Comparison of ENCODE assay signal across 28 cellular contexts in the genomic region with DNA sequence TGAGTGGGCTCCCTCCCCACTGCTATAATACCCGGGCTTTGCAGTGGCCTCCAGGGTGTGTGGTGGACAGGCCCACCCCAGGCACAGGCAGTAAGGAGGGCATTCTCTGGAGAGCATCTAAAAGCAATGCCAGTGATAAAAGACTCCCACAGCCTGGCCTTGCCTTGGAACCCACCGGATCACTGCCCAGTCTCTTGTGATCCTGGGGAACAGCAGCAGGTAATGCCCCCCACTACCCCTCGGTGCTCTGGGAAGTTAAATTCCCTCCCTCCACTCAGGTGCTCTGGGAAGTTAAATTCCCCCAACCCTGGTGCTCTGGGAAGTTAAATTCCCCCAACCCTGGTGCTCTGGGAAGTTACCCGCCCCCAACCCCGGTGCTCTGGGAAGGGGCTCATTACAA.
A peak's percentile ranks its signal among the peaks of the same experiment; 100 is the strongest.
DNase-seq lines count a peak whose midpoint lies in the region; ATAC-seq and TF ChIP-seq lines count a peak whose summit lies in the region.
"Had no signal": no experiment of that assay in that cellular context is flagged by ENCODE, and none has a peak within 500 bp of the region (broad histone marks: within the 10 kb centered on the region; RNA-seq: fewer than 3 reads in every experiment).

No MANE protein-coding gene starts in this region.

- intact Hi-C loops in posterior vena cava (cut with DNase I) = no loop called here
- intact Hi-C loops in naive thymus-derived CD4-positive, alpha-beta T cell (cut with micrococcal nuclease) = no loop called here

- POLR2A ChIA-PET in naive thymus-derived CD4-positive, alpha-beta T cell (lab: Charles Lee) = no interaction called here

- no peaks in the 10 kb centered on the region for H3K27me3 Mint-ChIP-seq in chondrocyte (ENCODE audit: low read depth)
- peaks cover 27% of the 10 kb centered on the region for H3K27me3 Mint-ChIP-seq in type B pancreatic cell
- peaks cover 0 to 14% (median 7%) of the 10 kb centered on the region in 5 donors for H3K27me3 Mint-ChIP-seq in naive thymus-derived CD4-positive, alpha-beta T cell
- H3K27me3 Mint-ChIP-seq: IgD-negative memory B cell had no signal

- H3K4me1 ChIP-seq in BLaER1 = peaks cover 36% of the 10 kb centered on the region
- H3K4me1 ChIP-seq in naive thymus-derived CD4-positive, alpha-beta T cell (ENCODE audit: control insufficient read depth in 2 of 2, insufficient read depth in 2 of 2, low read length in 2 of 2) = no peaks in the 10 kb centered on the region
- H3K4me1 ChIP-seq: Caco-2, SJSA1 had no signal

- no peaks in the 10 kb centered on the region for H3K9me3 ChIP-seq in BLaER1
- no peaks in the 10 kb centered on the region for H3K9me3 ChIP-seq in naive thymus-derived CD4-positive, alpha-beta T cell (ENCODE audit: control insufficient read depth in 2 of 3, low read length in 3 of 3)
- H3K9me3 ChIP-seq: Caco-2 had no signal

- H3K27ac Mint-ChIP-seq in chondrocyte (ENCODE audit: unreplicated experiment) (no peak overlapping the region), type B pancreatic cell (no peak overlapping the region)
- H3K27ac Mint-ChIP-seq in naive thymus-derived CD4-positive, alpha-beta T cell = no peak overlapping the region
- H3K27ac Mint-ChIP-seq: CD8-positive, alpha-beta T cell; IgD-negative memory B cell had no signal

- peak overlapping the region; percentile 74 for H3K4me2 ChIP-seq in BLaER1
- H3K4me2 ChIP-seq: KMS-11, PC-9 had no signal

- no peaks in the 10 kb centered on the region for H3K36me3 Mint-ChIP-seq in chondrocyte (ENCODE audit: low read depth)
- no peaks in the 10 kb centered on the region for H3K36me3 Mint-ChIP-seq in type B pancreatic cell
- no peaks in the 10 kb centered on the region for H3K36me3 Mint-ChIP-seq in naive thymus-derived CD4-positive, alpha-beta T cell
- H3K36me3 Mint-ChIP-seq: CD8-positive, alpha-beta T cell had no signal

- H4K20me1 ChIP-seq in BLaER1 = no peaks in the 10 kb centered on the region

- DNase-seq in chondrocyte (ENCODE audit: low spot score) (peak; percentile 40), posterior vena cava (ENCODE audit: low spot score) (peak; percentile 25), type B pancreatic cell (ENCODE audit: extremely low spot score, unreplicated experiment) (peak; percentile 42), G401 (ENCODE audit: low spot score) (no peak)
- DNase-seq in naive thymus-derived CD4-positive, alpha-beta T cell = no peak
- DNase-seq: AML-193; CD8-positive, alpha-beta T cell; GDM1; GOT3; HCEC 1CT; MM.1S; NCI-H2029 treated with DMSO at 0.1 percent for 48 hours; NCI-H446 treated with DMSO at 0.1 percent for 48 hours; NCI-H526; NCI-H82; NK-92 treated with Interleukin-12 subunit alpha and Interleukin-12 subunit beta, amount 100 ng/mL, for 24 hours; PC-9; Right ventricle myocardium superior; RPMI8226 had no signal

- no peak overlapping the region for H3K9ac ChIP-seq in BLaER1
- H3K9ac ChIP-seq: KMS-11 had no signal

- H3K27me3 ChIP-seq in BLaER1 = no peaks in the 10 kb centered on the region
- no peaks in the 10 kb centered on the region for H3K27me3 ChIP-seq in naive thymus-derived CD4-positive, alpha-beta T cell (ENCODE audit: control insufficient read depth in 2 of 2, insufficient read depth in 2 of 2, low read length in 2 of 2)
- H3K27me3 ChIP-seq: SJSA1 had no signal

- H3K4me1 Mint-ChIP-seq in chondrocyte (ENCODE audit: low read depth) (no peaks in the 10 kb centered on the region), type B pancreatic cell (ENCODE audit: unreplicated experiment) (no peaks in the 10 kb centered on the region)
- peaks cover 0 to 1% (median 0%) of the 10 kb centered on the region in 7 donors for H3K4me1 Mint-ChIP-seq in naive thymus-derived CD4-positive, alpha-beta T cell
- H3K4me1 Mint-ChIP-seq: IgD-negative memory B cell had no signal

- ATAC-seq in HG03025 (IDR thresholded peaks at IDR 0.05; ENCODE audit: low FRiP score, unreplicated experiment) = no peak
- ATAC-seq in naive thymus-derived CD4-positive, alpha-beta T cell = no peak
- ATAC-seq: CD8-positive, alpha-beta T cell; GM12878 had no signal

- H3K4me3 Mint-ChIP-seq in chondrocyte (ENCODE audit: unreplicated experiment) (no peak overlapping the region), type B pancreatic cell (no peak overlapping the region)
- H3K4me3 Mint-ChIP-seq in naive thymus-derived CD4-positive, alpha-beta T cell = no peak overlapping the region
- H3K4me3 Mint-ChIP-seq: CD8-positive, alpha-beta T cell; IgD-negative memory B cell had no signal

- CTCF ChIA-PET in naive thymus-derived CD4-positive, alpha-beta T cell (lab: Charles Lee) = no interaction called here

- H3K36me3 ChIP-seq in BLaER1 = no peaks in the 10 kb centered on the region
- H3K36me3 ChIP-seq in naive thymus-derived CD4-positive, alpha-beta T cell (ENCODE audit: control insufficient read depth in 2 of 3, insufficient read depth in 3 of 3, low read length in 3 of 3) = no peaks in the 10 kb centered on the region
- H3K36me3 ChIP-seq: SJSA1 had no signal

- TF ChIP-seq CTCF in chondrocyte (IDR thresholded peaks at IDR 0.05) (no peak), type B pancreatic cell (conservative IDR thresholded peaks at IDR 0.05) (no peak)

- in situ Hi-C loops in G401 (cut with HindIII; ENCODE audit: low sequenced_read_pairs) = no loop called here

- H3K4me3 ChIP-seq in BLaER1 = no peak overlapping the region
- H3K4me3 ChIP-seq in naive thymus-derived CD4-positive, alpha-beta T cell (ENCODE audit: low read length) = no peak overlapping the region
- H3K4me3 ChIP-seq: GM12878, PC-9, SJSA1 had no signal

- H3K27ac ChIP-seq in BLaER1 = peak overlapping the region; percentile 3
- H3K27ac ChIP-seq in naive thymus-derived CD4-positive, alpha-beta T cell (ENCODE audit: low read depth, low read length) = no peak overlapping the region
- H3K27ac ChIP-seq: C4-2B, HL-60, KMS-11, PC-9, SJSA1 had no signal

- peaks cover 26% of the 10 kb centered on the region for H3K9me3 Mint-ChIP-seq in chondrocyte (ENCODE audit: low read depth)
- H3K9me3 Mint-ChIP-seq in type B pancreatic cell = no peaks in the 10 kb centered on the region
- H3K9me3 Mint-ChIP-seq in naive thymus-derived CD4-positive, alpha-beta T cell = peaks cover 0 to 3% (median 0%) of the 10 kb centered on the region in 11 donors
- H3K9me3 Mint-ChIP-seq: CD8-positive, alpha-beta T cell had no signal

Comparison
In these comparisons a context has a peak if more than half of its experiments do, and no peak if none do; other contexts are left out.
1. DNase-seq: peak in chondrocyte (single experiment), posterior vena cava (single experiment) and type B pancreatic cell (single experiment); none in G401 (single experiment) and naive thymus-derived CD4-positive, alpha-beta T cell (0 of 9).